8 cellular contexts compared by ENCODE assay signal in the genomic region with DNA sequence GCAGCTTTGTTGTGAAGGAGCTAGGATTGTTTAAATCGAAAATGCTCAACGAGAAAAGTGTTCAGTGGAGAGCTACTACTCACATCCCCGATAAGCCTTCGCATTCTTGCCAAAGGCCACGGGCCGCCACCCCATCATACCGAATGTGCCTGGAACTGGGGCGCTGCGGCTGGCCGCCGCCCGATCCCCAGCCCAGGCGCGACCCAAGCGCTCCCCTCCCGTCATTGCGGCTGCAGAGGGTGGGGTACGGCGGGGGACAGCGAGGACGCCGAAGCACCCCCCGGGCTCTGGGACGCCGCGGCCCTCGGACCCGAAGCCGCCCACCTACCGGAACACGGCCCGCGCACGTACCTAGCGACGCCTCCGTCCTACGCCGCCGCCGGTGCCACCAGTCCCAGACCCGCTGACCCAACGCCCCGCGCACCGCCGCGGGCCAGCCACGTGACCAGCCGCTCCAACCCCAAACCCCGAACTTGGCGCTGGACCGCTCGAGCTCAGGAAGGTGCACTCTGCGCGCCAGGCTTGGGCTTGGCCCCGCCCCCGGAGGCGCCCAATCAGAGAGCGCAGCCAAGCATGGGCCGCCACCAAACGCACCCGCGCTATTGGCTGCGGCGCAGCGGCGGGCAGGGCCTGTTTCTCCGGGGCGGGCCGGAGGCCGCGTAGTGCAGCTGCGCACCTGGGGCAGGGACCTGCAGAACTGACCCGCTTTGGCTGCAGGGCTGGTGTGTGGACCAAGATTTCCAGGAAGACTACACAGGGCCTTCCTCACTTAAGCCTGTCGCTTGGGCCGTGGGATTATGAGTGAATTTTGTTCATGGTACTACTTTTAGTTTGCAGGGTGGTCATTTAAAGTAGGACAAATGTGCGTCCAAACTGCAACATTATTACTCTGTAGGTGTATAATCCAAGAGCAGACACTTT. TPM values are rescaled to one million over a fixed set of nuclear protein-coding genes. Genes with fewer than 3 reads are reported as not detected.
DNase-seq lines count a peak whose midpoint lies in the region; ATAC-seq lines count a peak whose summit lies in the region.

A gene (minus strand): TSS at position 530 of the 921 bp plus-strand sequence. CDS start 7,569 bp downstream, outside the sequence.

- peak; percentile 97 for ATAC-seq in GM19467 (IDR thresholded peaks at IDR 0.05; ENCODE audit: unreplicated experiment)

- DNase-seq in COLO668 (lab: John Stamatoyannopoulos, UW; ENCODE audit: unreplicated experiment), result peak; percentile 92
- peak; percentile 90 for DNase-seq in HS-27A (ENCODE audit: low read depth)
- DNase-seq in NK-92 treated with Interleukin-12 subunit alpha and Interleukin-12 subunit beta, amount 100 ng/mL, for 24 hours (lab: John Stamatoyannopoulos, UW), result peak; percentile 77
- DNase-seq in effector CD8-positive, alpha-beta T cell (lab: John Stamatoyannopoulos, UW), result peak; percentile 86
- DNase-seq in medulla oblongata (ENCODE audit: extremely low spot score), result peak; percentile 96
- DNase-seq in stimulated activated CD4-positive, alpha-beta T cell treated with anti-CD3 and anti-CD28 coated beads, TNF-alpha, amount 100 ng/mL, for 48 hours (ENCODE audit: low read depth in 3 of 3), result peak; percentile 83 to 90 (median 84)

- CTCF ChIA-PET in activated CD8-positive, alpha-beta memory T cell treated with anti-CD3 and anti-CD28 coated beads for 36 hours (lab: Charles Lee), result interaction anchor here (1.1 kb wide), 1 partner anchor 115 kb away, joined by 3 read pairs; no protein-coding TSS in a partner anchor

- POLR2A ChIA-PET in activated CD8-positive, alpha-beta memory T cell treated with anti-CD3 and anti-CD28 coated beads for 36 hours (lab: Charles Lee), result no interaction called here

RNA-seq across cellular contexts. Expression of the gene that starts here (rescaled TPM):
- 10 to 100 TPM; 49.6 to 50.4 TPM for total RNA-seq in activated CD8-positive, alpha-beta memory T cell treated with anti-CD3 and anti-CD28 coated beads for 36 hours

Comparison
In these comparisons a context has a peak if more than half of its experiments do, and no peak if none do; other contexts are left out.
1. Peak in every context shown above with its lines: DNase-seq and ATAC-seq.